Comparison of ENCODE assay signal across 19 cellular contexts in genomic region chr4:5891563-5892320, GRCh38. TPM values are rescaled to one million over a fixed set of nuclear protein-coding genes. Genes with fewer than 3 reads are reported as not detected.
DNase-seq lines count a peak whose midpoint lies in the region; ATAC-seq, FAIRE-seq and TF ChIP-seq lines count a peak whose summit lies in the region.
"Had no signal": no experiment of that assay in that cellular context is flagged by ENCODE, and none has a peak within 500 bp of the region (broad histone marks: within the 10 kb centered on the region; RNA-seq: fewer than 3 reads in every experiment).

No MANE protein-coding gene starts in this region.

- H3F3A ChIP-seq in GM23338 (replicated peaks; ENCODE audit: low read depth), result 0 out of 2 replicates have a peak, but pooled peaks cover 4% of the 10 kb centered on the region

- BruUV-seq in HepG2 (replicated peaks; lab: Mats Ljungman, UMichigan), result no TSS peak

- TF ChIP-seq CTCF in GM23338 (conservative IDR thresholded peaks at IDR 0.05; ENCODE audit: low read depth in 2 of 2) (no peak), osteoblast (IDR thresholded peaks at IDR 0.05; ENCODE audit: extremely low read depth, low read depth, low read length) (no peak), HepG2 (CRISPR knock-in tag; IDR thresholded peaks at IDR 0.05) (no peak)

- in situ Hi-C loops in HepG2 (cut with HindIII; ENCODE audit: extremely low pct_ligation_motif_present, low pct_unique_long_range_greater_than_20kb), result no loop called here

- H3K27me3 ChIP-seq in GM23338 (ENCODE audit: insufficient read depth), result peaks cover 69% of the 10 kb centered on the region
- H3K27me3 ChIP-seq in endocrine pancreas (ENCODE audit: control insufficient read depth, insufficient read depth, low read length), result no peaks in the 10 kb centered on the region
- peaks cover 50% of the 10 kb centered on the region for H3K27me3 ChIP-seq in osteoblast (ENCODE audit: insufficient read depth, low read length)
- H3K27me3 ChIP-seq in SJCRH30, result no peaks in the 10 kb centered on the region
- peaks cover 3 to 15% of the 10 kb centered on the region in 2 experiments; a peak in 3 of 5 replicates for H3K27me3 ChIP-seq in HepG2 (ENCODE audit: control insufficient read depth in 1 of 2, insufficient read depth in 2 of 2, low read length in 2 of 2)

- 60% methylated on average over 24 of the region's 34 CpGs for WGBS in HepG2 (ENCODE audit: low lambda C conversion rate)

- H3K79me2 ChIP-seq in GM23338 (replicated peaks; ENCODE audit: insufficient read depth) (peaks cover 16% of the 10 kb centered on the region), osteoblast (ENCODE audit: insufficient read depth, low read length) (no peaks in the 10 kb centered on the region), HepG2 (ENCODE audit: insufficient read depth, low read length) (no peaks in the 10 kb centered on the region)

- H3K9me2 ChIP-seq in GM23338 (ENCODE audit: insufficient read depth), result no peaks in the 10 kb centered on the region

- peak overlapping the region; percentile 80 for H3K4me3 Mint-ChIP-seq in GM23338
- H3K4me3 Mint-ChIP-seq in stimulated activated effector memory CD8-positive, alpha-beta T cell treated with anti-CD3 and anti-CD28 coated beads, Interleukin-12 subunit alpha, Interleukin-12 subunit beta, amount 100 ng/mL, for 72 hours, result no peak overlapping the region
- H3K4me3 Mint-ChIP-seq: activated naive CD8-positive, alpha-beta T cell treated with anti-CD3 and anti-CD28 coated beads, Interleukin-2, amount 10 ng/mL, durations not matched to agents 7 days and 5 days; memory B cell had no signal

- FAIRE-seq in HepG2 (lab: Jason Lieb, UNC), result no peak
- FAIRE-seq: K562, keratinocyte had no signal

- H3K27ac Mint-ChIP-seq in GM23338, result no peak overlapping the region
- H3K27ac Mint-ChIP-seq in stimulated activated effector memory CD8-positive, alpha-beta T cell treated with anti-CD3 and anti-CD28 coated beads, Interleukin-12 subunit alpha, Interleukin-12 subunit beta, amount 100 ng/mL, for 72 hours, result no peak overlapping the region
- H3K27ac Mint-ChIP-seq: activated naive CD8-positive, alpha-beta T cell treated with anti-CD3 and anti-CD28 coated beads, Interleukin-2, amount 10 ng/mL, durations not matched to agents 7 days and 5 days; CD8-positive, alpha-beta memory T cell; memory B cell; nephron progenitor cell had no signal

- peaks cover 8% of the 10 kb centered on the region; the same call in 2 of the 3 replicates for H3K9me3 Mint-ChIP-seq in GM23338
- H3K9me3 Mint-ChIP-seq in stimulated activated effector memory CD8-positive, alpha-beta T cell treated with anti-CD3 and anti-CD28 coated beads, Interleukin-12 subunit alpha, Interleukin-12 subunit beta, amount 100 ng/mL, for 72 hours, result peaks cover under 1% of the 10 kb centered on the region

- DNase-seq in NCI-H2227 (lab: John Stamatoyannopoulos, UW; ENCODE audit: unreplicated experiment) (peak; percentile 42), NCI-H2227 treated with DMSO at 0.1 percent for 48 hours (lab: John Stamatoyannopoulos, UW) (no peak), GM23338 (ENCODE audit: low spot score) (no peak), osteoblast (ENCODE audit: insufficient read length, low spot score, missing footprints) (peak; percentile 85), SJCRH30 (no peak), HepG2 (ENCODE audit: low spot score) (no peak)
- DNase-seq in stimulated activated effector memory CD8-positive, alpha-beta T cell treated with anti-CD3 and anti-CD28 coated beads, Interleukin-12 subunit alpha, Interleukin-12 subunit beta, amount 100 ng/mL, for 72 hours (ENCODE audit: low spot score in 2 of 2), result no peak
- DNase-seq: activated CD4-positive, CD25-positive, alpha-beta regulatory T cell; activated CD8-positive, alpha-beta memory T cell treated with anti-CD3 and anti-CD28 coated beads for 24 hours; CD8-positive, alpha-beta memory T cell; stomach had no signal

- intact Hi-C loops in HepG2 (cut with micrococcal nuclease; ENCODE audit: unreplicated experiment), result no loop called here

- no peak overlapping the region for H2AFZ ChIP-seq in GM23338
- no peak overlapping the region for H2AFZ ChIP-seq in osteoblast (ENCODE audit: low read length)
- H2AFZ ChIP-seq in HepG2 (ENCODE audit: low read length), result no peak overlapping the region

- CTCF ChIA-PET in HepG2 (lab: Yijun Ruan, JAX; ENCODE audit: low intra/inter-chr PET ratio, low total read pairs), result no interaction called here

- POLR2A ChIA-PET in HepG2 (lab: Yijun Ruan, JAX), result no interaction called here

- H3K4me1 ChIP-seq in GM23338 (ENCODE audit: insufficient read depth) (peaks cover 31% of the 10 kb centered on the region), endocrine pancreas (ENCODE audit: control insufficient read depth, insufficient read depth, low read length) (no peaks in the 10 kb centered on the region), osteoblast (ENCODE audit: insufficient read depth, low read length) (no peaks in the 10 kb centered on the region), SJCRH30 (peaks cover 31% of the 10 kb centered on the region), HepG2 (ENCODE audit: insufficient read depth, low read length) (no peaks in the 10 kb centered on the region)

- ATAC-seq in GM23338, result no peak
- no peak for ATAC-seq in stimulated activated effector memory CD8-positive, alpha-beta T cell treated with anti-CD3 and anti-CD28 coated beads, Interleukin-12 subunit alpha, Interleukin-12 subunit beta, amount 100 ng/mL, for 72 hours
- ATAC-seq in HepG2, result no peak
- ATAC-seq: K562, sciatic nerve had no signal

- H3K36me3 ChIP-seq in GM23338 (ENCODE audit: insufficient read depth) (no peaks in the 10 kb centered on the region), endocrine pancreas (ENCODE audit: control insufficient read depth, insufficient read depth, low read length) (no peaks in the 10 kb centered on the region), osteoblast (ENCODE audit: insufficient read depth, low read length) (no peaks in the 10 kb centered on the region), SJCRH30 (no peaks in the 10 kb centered on the region), HepG2 (replicated peaks in 1 of 2; ENCODE audit: control insufficient read depth in 1 of 2, insufficient read depth in 2 of 2, low read length in 2 of 2) (no peaks in the 10 kb centered on the region)
- H3K36me3 ChIP-seq: cardiac muscle cell, stomach had no signal

- H3K4me1 Mint-ChIP-seq in GM23338, result peaks cover 39% of the 10 kb centered on the region
- peaks cover 14% of the 10 kb centered on the region for H3K4me1 Mint-ChIP-seq in stimulated activated effector memory CD8-positive, alpha-beta T cell treated with anti-CD3 and anti-CD28 coated beads, Interleukin-12 subunit alpha, Interleukin-12 subunit beta, amount 100 ng/mL, for 72 hours

- H3K4me3 ChIP-seq in GM23338 (peak overlapping the region; percentile 93), endocrine pancreas (ENCODE audit: control insufficient read depth, insufficient read depth, low read length) (peak overlapping the region; percentile 40), osteoblast (ENCODE audit: insufficient read depth, low read length) (no peak overlapping the region), SJCRH30 (no peak overlapping the region), HepG2 (replicated peaks in 1 of 3; ENCODE audit: insufficient read depth in 1 of 3, low read depth in 2 of 3, low read length in 3 of 3) (no peak overlapping the region)
- H3K4me3 ChIP-seq: cardiac muscle cell, K562 had no signal

- H3K27ac ChIP-seq in GM23338 (ENCODE audit: low read depth), result no peak overlapping the region
- no peak overlapping the region for H3K27ac ChIP-seq in osteoblast (ENCODE audit: low read depth, low read length)
- no peak overlapping the region for H3K27ac ChIP-seq in SJCRH30
- no peak overlapping the region for H3K27ac ChIP-seq in HepG2 (ENCODE audit: extremely low read length, insufficient read depth, low read length)
- H3K27ac ChIP-seq: cardiac muscle cell, stomach had no signal

- H3K36me3 Mint-ChIP-seq in GM23338 (ENCODE audit: low read depth), result no peaks in the 10 kb centered on the region; the same call in 1 of the 3 replicates
- no peaks in the 10 kb centered on the region for H3K36me3 Mint-ChIP-seq in stimulated activated effector memory CD8-positive, alpha-beta T cell treated with anti-CD3 and anti-CD28 coated beads, Interleukin-12 subunit alpha, Interleukin-12 subunit beta, amount 100 ng/mL, for 72 hours
- H3K36me3 Mint-ChIP-seq: CD8-positive, alpha-beta memory T cell had no signal

- H3K9ac ChIP-seq in endocrine pancreas (ENCODE audit: control insufficient read depth, insufficient read depth, low read length) (peak overlapping the region; percentile 65), HepG2 (ENCODE audit: insufficient read depth, low read depth, low read length) (no peak overlapping the region)

- TF ChIP-seq RAD21 in HepG2 (CRISPR knock-in tag; IDR thresholded peaks at IDR 0.05), result no peak

- no peaks in the 10 kb centered on the region for H3K9me3 ChIP-seq in endocrine pancreas (ENCODE audit: control insufficient read depth, low read length)
- H3K9me3 ChIP-seq in osteoblast (ENCODE audit: low read depth, low read length), result no peaks in the 10 kb centered on the region
- H3K9me3 ChIP-seq in SJCRH30 (replicated peaks), result no peaks in the 10 kb centered on the region
- no peaks in the 10 kb centered on the region for H3K9me3 ChIP-seq in HepG2 (ENCODE audit: low read length)

- no peak for TF ChIP-seq EP300 in HepG2 (IDR thresholded peaks at IDR 0.05; ENCODE audit: low read depth in 2 of 2, low read length in 2 of 2)
- TF ChIP-seq EP300 in HepG2 (CRISPR knock-in tag; IDR thresholded peaks at IDR 0.05; ENCODE audit: borderline replicate concordance), result no peak

- peak overlapping the region; percentile 99 for H3K4me2 ChIP-seq in GM23338
- no peak overlapping the region for H3K4me2 ChIP-seq in osteoblast (ENCODE audit: insufficient read depth, low read length)
- H3K4me2 ChIP-seq in HepG2 (ENCODE audit: low read depth, low read length), result no peak overlapping the region

- no peak for TF ChIP-seq POLR2A in HepG2 (IDR thresholded peaks at IDR 0.05; ENCODE audit: insufficient read depth in 1 of 2, low read depth in 2 of 2, low read length in 2 of 2)

- peaks cover 64% of the 10 kb centered on the region for H3K27me3 Mint-ChIP-seq in GM23338 (ENCODE audit: insufficient read depth, low read depth, poor library complexity)

- H4K20me1 ChIP-seq in GM23338 (replicated peaks; ENCODE audit: insufficient read depth) (peaks cover 14% of the 10 kb centered on the region), osteoblast (ENCODE audit: insufficient read depth, low read length) (no peaks in the 10 kb centered on the region), HepG2 (ENCODE audit: insufficient read depth, low read length) (peaks cover 4% of the 10 kb centered on the region; the same call in 1 of the 2 replicates)

RNA-seq across cellular contexts. Expression of gene CRMP1, which starts 1.1 kb away (rescaled TPM):
- 143 and 146 TPM in 2 replicates for total RNA-seq in GM23338 (2014; rRNA removed; shearing (Covaris generic))
- polyA plus RNA-seq in GM23338 (2016; fragmentation: Nextera tagmentation; extraction: Ambion mirVana), result 52.7 and 53.6 TPM in 2 replicates
- under 0.01 TPM in 2 replicates for total RNA-seq in osteoblast
- total RNA-seq in SJCRH30 (2014; rRNA removed; shearing (Covaris generic)), result 87.0 and 88.0 TPM in 2 replicates
- total RNA-seq in HepG2 (2016; rRNA removed; fragmentation: Illumina TruSeq; extraction: Trizol), result not detected in 2 replicates
- total RNA-seq in HepG2 (2016; cell fraction: cytosol; rRNA removed; fragmentation: Illumina TruSeq; extraction: Trizol; ENCODE audit: low read depth), result not detected in 2 replicates
- total RNA-seq in HepG2 (2016; cell fraction: insoluble cytoplasmic fraction; rRNA removed; fragmentation: Illumina TruSeq; extraction: Trizol), result not detected in 2 replicates
- total RNA-seq in HepG2 (2016; cell fraction: membrane; rRNA removed; fragmentation: Illumina TruSeq; extraction: Trizol), result not detected in 2 replicates
- total RNA-seq in HepG2 (2016; cell fraction: nucleus; rRNA removed; fragmentation: Illumina TruSeq; extraction: Trizol), result not detected in 2 replicates
- polyA plus RNA-seq in HepG2 (2011; rRNA removed), result not detected in 2 replicates
- not detected in 2 replicates for polyA plus RNA-seq in HepG2 (2011; cell fraction: cytosol; rRNA removed)
- polyA plus RNA-seq in HepG2 (2011; cell fraction: nucleus; rRNA removed), result not detected in 2 replicates
- polyA plus RNA-seq in HepG2 (2012), result 1.7 and 1.9 TPM in 2 replicates
- polyA plus RNA-seq in HepG2 (2016; cell fraction: cytosol; fragmentation: Illumina TruSeq; extraction: Trizol; ENCODE audit: low read depth), result not detected in 2 replicates
- polyA plus RNA-seq in HepG2 (2016; cell fraction: insoluble cytoplasmic fraction; fragmentation: Illumina TruSeq; extraction: Trizol; ENCODE audit: low read depth), result not detected in 2 replicates
- not detected in 2 replicates for polyA plus RNA-seq in HepG2 (2016; cell fraction: membrane; fragmentation: Illumina TruSeq; extraction: Trizol; ENCODE audit: low read depth)
- not detected in 2 replicates for polyA plus RNA-seq in HepG2 (2016; cell fraction: nucleus; fragmentation: Illumina TruSeq; extraction: Trizol; ENCODE audit: insufficient read depth, low read depth)
- not detected in 2 replicates for polyA minus RNA-seq in HepG2 (2011; rRNA and poly(A)+ RNA removed; ENCODE audit: low replicate concordance)
- polyA minus RNA-seq in HepG2 (2011; cell fraction: cytosol; rRNA and poly(A)+ RNA removed), result not detected in 2 replicates
- not detected in 2 replicates for polyA minus RNA-seq in HepG2 (2011; cell fraction: nucleus; rRNA and poly(A)+ RNA removed)
- total RNA-seq: activated naive CD8-positive, alpha-beta T cell treated with anti-CD3 and anti-CD28 coated beads, Interleukin-2, amount 10 ng/mL, durations not matched to agents 7 days and 5 days; CD8-positive, alpha-beta memory T cell had no signal

Comparison
In these comparisons a context has a peak if more than half of its experiments do, and no peak if none do; other contexts are left out.
1. DNase-seq: peak in NCI-H2227 (single experiment) and osteoblast (single experiment); none in NCI-H2227 treated with DMSO at 0.1 percent for 48 hours (single experiment), GM23338 (single experiment), stimulated activated effector memory CD8-positive, alpha-beta T cell treated with anti-CD3 and anti-CD28 coated beads, Interleukin-12 subunit alpha, Interleukin-12 subunit beta, amount 100 ng/mL, for 72 hours (0 of 2), SJCRH30 (0 of 2) and HepG2 (single experiment).
2. H3K4me3 ChIP-seq: peak in GM23338 (single experiment) and endocrine pancreas (single experiment); none in osteoblast (single experiment), SJCRH30 (single experiment) and HepG2 (0 of 3).
3. RNA of gene CRMP1, which starts 1.1 kb away (total RNA-seq): 143 to 146 TPM in GM23338 and 87.0 to 88.0 TPM in SJCRH30; under 0.01 TPM in osteoblast and not detected in HepG2; every median in the first group is over 10 times any median in the second.